Comparison of ENCODE assay signal across 20 cellular contexts in the genomic region with DNA sequence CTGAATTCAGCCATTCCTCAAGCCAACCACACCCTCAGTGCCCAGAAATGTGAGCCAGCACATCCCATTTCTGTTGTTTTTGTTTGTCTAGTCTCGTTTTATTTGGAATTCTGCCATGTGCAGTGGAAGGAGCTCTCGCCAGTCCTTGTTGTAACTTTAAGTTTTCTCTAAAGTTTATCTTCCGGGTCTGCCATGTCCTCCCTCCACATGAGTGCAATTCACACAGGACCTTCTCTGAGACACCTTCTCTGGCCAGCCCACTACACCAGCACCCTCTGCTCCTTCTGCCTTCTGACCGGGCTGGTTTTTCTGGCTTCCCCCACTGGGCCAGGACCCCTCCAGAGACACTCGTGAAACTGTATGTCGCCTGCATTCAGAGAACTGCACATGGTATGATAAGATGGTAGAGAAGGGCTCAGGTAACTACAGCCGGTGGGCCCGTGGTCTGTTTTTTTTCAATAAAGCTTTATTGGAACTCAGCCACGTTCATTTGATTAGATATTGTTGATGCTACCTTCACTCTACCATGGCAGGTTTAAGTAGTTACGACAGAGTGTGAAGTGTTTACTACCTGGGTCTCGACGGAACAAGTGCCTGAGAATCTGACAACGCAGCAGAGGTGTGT.
"Had no signal": no experiment of that assay in that cellular context is flagged by ENCODE, and none has a peak within 500 bp of the region (broad histone marks: within the 10 kb centered on the region; RNA-seq: fewer than 3 reads in every experiment).

No MANE protein-coding gene starts in this region.

- FAIRE-seq: islet of Langerhans had no signal

- H3K27ac ChIP-seq: brain microvascular endothelial cell, foreskin keratinocyte, heart left ventricle, neutrophil, right atrium auricular region, thoracic aorta had no signal

- H3K27me3 ChIP-seq: brain microvascular endothelial cell, foreskin keratinocyte, neutrophil, right atrium auricular region had no signal

- H3K4me3 ChIP-seq: heart left ventricle, mucosa of descending colon, right atrium auricular region, thoracic aorta had no signal

- ATAC-seq: activated T-helper 17 cell treated with anti-CD3 and anti-CD28 coated beads, Interleukin-2, amount 50 U/mL, for 72 hours; effector memory CD8-positive, alpha-beta T cell; foreskin keratinocyte; heart left ventricle; left lobe of liver; mucosa of descending colon; naive thymus-derived CD8-positive, alpha-beta T cell; T-helper 17 cell had no signal

- H3K27ac Mint-ChIP-seq: activated T-helper 17 cell treated with anti-CD3 and anti-CD28 coated beads, Interleukin-2, amount 50 U/mL, for 72 hours; dendritic cell treated with granulocyte-macrophage colony-stimulating factor and Interleukin-4, amounts not matched to agents 40 ng/mL and 50 ng/mL, for 4 days; effector memory CD8-positive, alpha-beta T cell; T-helper 17 cell; WTC11 had no signal

- H3K9me3 ChIP-seq: mucosa of descending colon, neutrophil, right atrium auricular region, thoracic aorta had no signal

- H3K4me3 Mint-ChIP-seq: activated T-helper 17 cell treated with anti-CD3 and anti-CD28 coated beads, Interleukin-2, amount 50 U/mL, for 72 hours; dendritic cell treated with granulocyte-macrophage colony-stimulating factor and Interleukin-4, amounts not matched to agents 40 ng/mL and 50 ng/mL, for 4 days; effector memory CD8-positive, alpha-beta T cell; naive thymus-derived CD8-positive, alpha-beta T cell; T-helper 17 cell; WTC11 had no signal

- H3K4me1 Mint-ChIP-seq: activated T-helper 17 cell treated with anti-CD3 and anti-CD28 coated beads, Interleukin-2, amount 50 U/mL, for 72 hours; naive thymus-derived CD8-positive, alpha-beta T cell had no signal

- H3K36me3 ChIP-seq: brain microvascular endothelial cell, heart left ventricle, neutrophil, right atrium auricular region, thoracic aorta had no signal

- DNase-seq: activated CD4-positive, alpha-beta T cell treated with anti-CD3 and anti-CD28 coated beads for 48 hours; activated naive CD4-positive, alpha-beta T cell treated with anti-CD3 and anti-CD28 coated beads, Interleukin-2, amount 50 U/mL, for 16 hours; amygdala; brain microvascular endothelial cell; effector memory CD8-positive, alpha-beta T cell; foreskin keratinocyte; mucosa of descending colon; stimulated activated CD4-positive, alpha-beta T cell treated with anti-CD3 and anti-CD28 coated beads, Interleukin-12 subunit alpha, Interleukin-12 subunit beta, amount 100 ng/mL, for 4 hours; stimulated activated naive CD4-positive, alpha-beta T cell treated with Interleukin-2 at 50 U/mL for 16 hours; T-helper 17 cell had no signal

- H3K9me3 Mint-ChIP-seq: activated T-helper 17 cell treated with anti-CD3 and anti-CD28 coated beads, Interleukin-2, amount 50 U/mL, for 72 hours; dendritic cell treated with granulocyte-macrophage colony-stimulating factor and Interleukin-4, amounts not matched to agents 40 ng/mL and 50 ng/mL, for 4 days; effector memory CD8-positive, alpha-beta T cell; naive thymus-derived CD8-positive, alpha-beta T cell had no signal

- H3K4me1 ChIP-seq: foreskin keratinocyte, right atrium auricular region had no signal
